ENCODE assay signal across 1 cellular context in the genomic region with DNA sequence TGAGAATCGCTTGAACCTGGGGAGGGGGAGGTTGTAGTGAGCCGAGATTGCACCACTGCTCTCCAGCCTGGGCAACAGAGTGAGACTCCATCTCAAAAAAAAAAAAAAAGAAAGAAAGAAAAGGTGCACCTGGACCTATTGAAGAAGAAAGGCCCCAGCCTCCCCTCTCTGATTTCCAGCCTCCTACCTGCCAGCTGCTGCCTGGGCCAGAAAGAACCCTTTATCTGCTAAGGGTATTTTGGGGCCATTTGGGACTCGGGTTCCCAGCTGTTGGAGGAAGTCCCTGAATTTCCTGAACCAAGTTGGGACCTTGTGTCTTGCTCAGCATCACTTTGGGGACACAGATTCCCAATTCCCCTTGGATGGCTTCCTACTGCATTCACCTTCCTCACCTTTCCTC.
A peak's percentile ranks its signal among the peaks of the same experiment; 100 is the strongest.
TF ChIP-seq lines count a peak whose summit lies in the region.

No MANE protein-coding gene starts in this region.

TF ChIP-seq in K562, 482 proteins besides CTCF, POLR2A, EP300 and RAD21:
- TF ChIP-seq EHMT2 (IDR thresholded peaks at IDR 0.05), result no peak
- TF ChIP-seq SPI1 (IDR thresholded peaks at IDR 0.05; ENCODE audit: borderline replicate concordance, low read depth, low read length), result no peak
- TF ChIP-seq, protein P1, sequence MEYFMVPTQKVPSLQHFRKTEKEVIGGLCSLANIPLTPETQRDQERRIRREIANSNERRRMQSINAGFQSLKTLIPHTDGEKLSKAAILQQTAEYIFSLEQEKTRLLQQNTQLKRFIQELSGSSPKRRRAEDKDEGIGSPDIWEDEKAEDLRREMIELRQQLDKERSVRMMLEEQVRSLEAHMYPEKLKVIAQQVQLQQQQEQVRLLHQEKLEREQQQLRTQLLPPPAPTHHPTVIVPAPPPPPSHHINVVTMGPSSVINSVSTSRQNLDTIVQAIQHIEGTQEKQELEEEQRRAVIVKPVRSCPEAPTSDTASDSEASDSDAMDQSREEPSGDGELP (CRISPR knock-in tag; IDR thresholded peaks at IDR 0.05; ENCODE audit: borderline replicate concordance), result 0 out of 2 replicates have a peak, but pooled peaks have one; percentile 18
- TF ChIP-seq PRPF4 (IDR thresholded peaks at IDR 0.05; ENCODE audit: insufficient read depth, low read depth, low read length, poor library complexity, severe bottlenecking), result no peak
- no peak for TF ChIP-seq CBFB (CRISPR knock-in tag; IDR thresholded peaks at IDR 0.05)
